ENCODE assay signal across 1 cellular context in genomic region chr5:74026310-74026709, GRCh38.
TF ChIP-seq lines count a peak whose summit lies in the region.

No MANE protein-coding gene starts in this region.

TF ChIP-seq in HCT116, 20 proteins besides CTCF, POLR2A, EP300 and RAD21:
- TF ChIP-seq JUND (IDR thresholded peaks at IDR 0.05) = no peak
- no peak for TF ChIP-seq FOSL1 (IDR thresholded peaks at IDR 0.05; ENCODE audit: low read depth)
- TF ChIP-seq, protein P1, sequence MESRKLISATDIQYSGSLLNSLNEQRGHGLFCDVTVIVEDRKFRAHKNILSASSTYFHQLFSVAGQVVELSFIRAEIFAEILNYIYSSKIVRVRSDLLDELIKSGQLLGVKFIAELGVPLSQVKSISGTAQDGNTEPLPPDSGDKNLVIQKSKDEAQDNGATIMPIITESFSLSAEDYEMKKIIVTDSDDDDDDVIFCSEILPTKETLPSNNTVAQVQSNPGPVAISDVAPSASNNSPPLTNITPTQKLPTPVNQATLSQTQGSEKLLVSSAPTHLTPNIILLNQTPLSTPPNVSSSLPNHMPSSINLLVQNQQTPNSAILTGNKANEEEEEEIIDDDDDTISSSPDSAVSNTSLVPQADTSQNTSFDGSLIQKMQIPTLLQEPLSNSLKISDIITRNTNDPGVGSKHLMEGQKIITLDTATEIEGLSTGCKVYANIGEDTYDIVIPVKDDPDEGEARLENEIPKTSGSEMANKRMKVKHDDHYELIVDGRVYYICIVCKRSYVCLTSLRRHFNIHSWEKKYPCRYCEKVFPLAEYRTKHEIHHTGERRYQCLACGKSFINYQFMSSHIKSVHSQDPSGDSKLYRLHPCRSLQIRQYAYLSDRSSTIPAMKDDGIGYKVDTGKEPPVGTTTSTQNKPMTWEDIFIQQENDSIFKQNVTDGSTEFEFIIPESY (IDR thresholded peaks at IDR 0.05; ENCODE audit: extremely low read depth, insufficient replicate concordance, low read length) = no peak
- TF ChIP-seq TCF7L2 (IDR thresholded peaks at IDR 0.05; ENCODE audit: borderline replicate concordance, extremely low read depth, insufficient read depth, insufficient read length) = no peak
- TF ChIP-seq CEBPB (IDR thresholded peaks at IDR 0.05; ENCODE audit: low read depth) = no peak
